Comparison of ENCODE assay signal across 22 cellular contexts in genomic region chr11:74123008-74123448, GRCh38. TPM values are rescaled to one million over a fixed set of nuclear protein-coding genes. Genes with fewer than 3 reads are reported as not detected.
DNase-seq lines count a peak whose midpoint lies in the region; ATAC-seq and TF ChIP-seq lines count a peak whose summit lies in the region.
"Had no signal": no experiment of that assay in that cellular context is flagged by ENCODE, and none has a peak within 500 bp of the region (broad histone marks: within the 10 kb centered on the region; RNA-seq: fewer than 3 reads in every experiment).

No MANE protein-coding gene starts in this region.

- POLR2A ChIA-PET in PC-3 (lab: Charles Lee; ENCODE audit: unreplicated experiment): no interaction called here
- POLR2A ChIA-PET in PC-9 (lab: Charles Lee; ENCODE audit: unreplicated experiment): interaction anchor here (0.5 kb wide), 2 partner anchors 60 to 646 kb away, joined by 3 to 6 read pairs; no protein-coding TSS in a partner anchor

- H3F3A ChIP-seq in PC-3 (ENCODE audit: low read length, unreplicated experiment): no peaks in the 10 kb centered on the region
- H3F3A ChIP-seq in PC-9 (ENCODE audit: insufficient read depth, low read depth): peaks cover 10% of the 10 kb centered on the region; the same call in 1 of the 2 replicates

- H3K27ac ChIP-seq in PC-3 (ENCODE audit: low read length): no peak overlapping the region
- H3K27ac ChIP-seq in sigmoid colon: no peak overlapping the region
- H3K27ac ChIP-seq in PC-9: no peak overlapping the region
- H3K27ac ChIP-seq: BLaER1 treated with 17β-estradiol and CSF1 and Interleukin-3, amounts not matched to agents 10 nM and 100 nM; colonic mucosa; KMS-11; upper lobe of right lung had no signal

- H3K79me2 ChIP-seq in PC-3 (ENCODE audit: low read length) (no peaks in the 10 kb centered on the region), PC-9 (ENCODE audit: low read depth) (no peaks in the 10 kb centered on the region)

- H3K36me3 ChIP-seq in PC-3 (ENCODE audit: low read depth, low read length) (peaks cover 4% of the 10 kb centered on the region; the same call in 1 of the 2 replicates), sigmoid colon (peaks cover 0 to 19% (median 5%) of the 10 kb centered on the region in 4 donors), PC-9 (ENCODE audit: low read depth) (peaks cover 8% of the 10 kb centered on the region; the same call in 1 of the 2 replicates)
- H3K36me3 ChIP-seq: colonic mucosa had no signal

- H3K4me1 ChIP-seq in PC-3 (ENCODE audit: insufficient read depth, low read length) (no peaks in the 10 kb centered on the region), sigmoid colon (no peaks in the 10 kb centered on the region), PC-9 (replicated peaks; ENCODE audit: insufficient read depth) (no peaks in the 10 kb centered on the region)
- H3K4me1 ChIP-seq: BLaER1 treated with 17β-estradiol and CSF1 and Interleukin-3, amounts not matched to agents 10 nM and 100 nM; colonic mucosa; upper lobe of right lung had no signal

- no peaks in the 10 kb centered on the region for H4K20me1 ChIP-seq in PC-3 (ENCODE audit: low read length)
- no peaks in the 10 kb centered on the region for H4K20me1 ChIP-seq in PC-9 (ENCODE audit: insufficient read depth)
- H4K20me1 ChIP-seq: BLaER1 treated with 17β-estradiol and CSF1 and Interleukin-3, amounts not matched to agents 10 nM and 100 nM had no signal

- H3K27me3 ChIP-seq in PC-3 (ENCODE audit: low read length): no peaks in the 10 kb centered on the region
- H3K27me3 ChIP-seq in sigmoid colon: no peaks in the 10 kb centered on the region
- no peaks in the 10 kb centered on the region for H3K27me3 ChIP-seq in PC-9 (ENCODE audit: insufficient read depth, low read depth)
- H3K27me3 ChIP-seq: BLaER1 treated with 17β-estradiol and CSF1 and Interleukin-3, amounts not matched to agents 10 nM and 100 nM; colonic mucosa; upper lobe of right lung had no signal

- intact Hi-C loops in PC-3 (cut with micrococcal nuclease) (loop anchor here (2.0 kb wide), 1 partner anchor 48 kb away; the partner anchor contains the start of genes C2CD3 and PPME1), sciatic nerve (cut with DNase I) (no loop called here), sigmoid colon (cut with DNase I) (no loop called here), PC-9 (cut with micrococcal nuclease; ENCODE audit: unreplicated experiment) (no loop called here)

- CTCF ChIA-PET in PC-3 (lab: Charles Lee): interaction anchor here (1.0 kb wide), 1 partner anchor 48 kb away, joined by 3 read pairs; the partner anchor contains the start of gene PPME1
- CTCF ChIA-PET in PC-9 (lab: Charles Lee): no interaction called here

- TF ChIP-seq POLR2A in sigmoid colon (IDR thresholded peaks at IDR 0.05): no peak

- DNase-seq in EL (peak; percentile 23), PC-3 (peak; percentile 16), fibroblast of pulmonary artery (ENCODE audit: low read depth) (peak; percentile 44), sciatic nerve (ENCODE audit: low spot score) (no peak), ureter (ENCODE audit: low spot score) (no peak), sigmoid colon (no peak), PC-9 (no peak)
- DNase-seq in activated CD8-positive, alpha-beta memory T cell treated with anti-CD3 and anti-CD28 coated beads, Interleukin-2, amount 50 U/mL, for 4 hours: no peak
- DNase-seq: activated CD4-positive, alpha-beta T cell treated with anti-CD3 and anti-CD28 coated beads for 1 hour; activated T-cell treated with anti-CD3 and anti-CD28 coated beads, Interleukin-2, amount 50 U/mL, for 72 hours; colonic mucosa; endodermal cell; GDM1; immature natural killer cell; NCI-H2029; NCI-H446; RPMI8226; stimulated activated CD4-positive, alpha-beta T cell treated with anti-CD3 and anti-CD28 coated beads, Interleukin-12 subunit alpha, Interleukin-12 subunit beta, amount 100 ng/mL, for 4 hours; upper lobe of right lung had no signal

- BruUV-seq in PC-3 (replicated peaks; lab: Mats Ljungman, UMichigan) (no TSS peak), PC-9 (replicated peaks; lab: Mats Ljungman, UMichigan) (no TSS peak)

- TF ChIP-seq EP300 in sigmoid colon (IDR thresholded peaks at IDR 0.05): no peak

- H3K4me2 ChIP-seq in PC-3 (ENCODE audit: low read length) (no peak overlapping the region), PC-9 (no peak overlapping the region)
- H3K4me2 ChIP-seq: BLaER1 treated with 17β-estradiol and CSF1 and Interleukin-3, amounts not matched to agents 10 nM and 100 nM; KMS-11 had no signal

- H3K9me2 ChIP-seq in PC-3 (replicated peaks; ENCODE audit: low read length): no peaks in the 10 kb centered on the region
- H3K9me2 ChIP-seq in PC-9 (ENCODE audit: insufficient read depth): no peaks in the 10 kb centered on the region

- no peak overlapping the region for H3K9ac ChIP-seq in PC-3 (ENCODE audit: low read length)
- H3K9ac ChIP-seq: BLaER1 treated with 17β-estradiol and CSF1 and Interleukin-3, amounts not matched to agents 10 nM and 100 nM; KMS-11 had no signal

- peak; percentile 66 for ATAC-seq in PC-3
- ATAC-seq in sciatic nerve: peak; percentile 82
- ATAC-seq: activated naive CD4-positive, alpha-beta T cell treated with anti-CD3 and anti-CD28 coated beads, Interleukin-2, amount 50 U/mL, for 72 hours; activated T-cell treated with anti-CD3 and anti-CD28 coated beads, Interleukin-2, amount 50 U/mL, for 72 hours; upper lobe of right lung had no signal

- no peak overlapping the region for H2AFZ ChIP-seq in PC-3 (ENCODE audit: low read length)
- H2AFZ ChIP-seq in PC-9: no peak overlapping the region

- H3K4me3 ChIP-seq in PC-3 (ENCODE audit: low read length): no peak overlapping the region
- H3K4me3 ChIP-seq in fibroblast of pulmonary artery (replicated peaks; ENCODE audit: low read depth, low read length): no peak overlapping the region
- H3K4me3 ChIP-seq in sigmoid colon: no peak overlapping the region
- no peak overlapping the region for H3K4me3 ChIP-seq in PC-9
- H3K4me3 ChIP-seq: BLaER1 treated with 17β-estradiol and CSF1 and Interleukin-3, amounts not matched to agents 10 nM and 100 nM; colonic mucosa; upper lobe of right lung had no signal

- H3K9me3 ChIP-seq in PC-3 (ENCODE audit: low read length): no peaks in the 10 kb centered on the region
- H3K9me3 ChIP-seq in sigmoid colon: no peaks in the 10 kb centered on the region
- H3K9me3 ChIP-seq in PC-9 (ENCODE audit: insufficient read depth, low read depth): no peaks in the 10 kb centered on the region
- H3K9me3 ChIP-seq: colonic mucosa, upper lobe of right lung had no signal

- peak; percentile 19; the same call in 1 of the 2 replicates for TF ChIP-seq CTCF in PC-3 (conservative IDR thresholded peaks at IDR 0.05; ENCODE audit: low read depth, low read length)
- peak; percentile 20 for TF ChIP-seq CTCF in fibroblast of pulmonary artery (IDR thresholded peaks at IDR 0.05; ENCODE audit: low read length, missing control alignments)
- no peak for TF ChIP-seq CTCF in sigmoid colon (IDR thresholded peaks at IDR 0.05)
- TF ChIP-seq CTCF in PC-9 (conservative IDR thresholded peaks at IDR 0.05): no peak

RNA-seq across cellular contexts. Expression of gene C2CD3, which starts 47.8 kb away (rescaled TPM):
- total RNA-seq in PC-3 (2014; rRNA removed) (27.3 and 32.6 TPM in 2 replicates), sciatic nerve (26.2 TPM), ureter (40.5 TPM), sigmoid colon (10 to 100 TPM; 12.1 to 29.1 (median 19.7) TPM), PC-9 (2021) (47.6 and 50.0 TPM in 2 replicates)
- 10 to 100 TPM in 1 of 3 donors, 1 to 10 TPM in 2; 6.9 to 17.2 (median 7.2) TPM for polyA plus RNA-seq in sigmoid colon

RNA-seq across cellular contexts. Expression of gene PPME1, which starts 48.1 kb away (rescaled TPM):
- total RNA-seq in PC-3 (2014; rRNA removed): 48.4 and 66.2 TPM in 2 replicates
- total RNA-seq in sciatic nerve: 41.3 TPM
- 63.2 TPM for total RNA-seq in ureter
- 10 to 100 TPM; 17.7 to 21.9 (median 19.5) TPM for total RNA-seq in sigmoid colon
- 10 to 100 TPM; 10.8 to 22.7 (median 18.7) TPM for polyA plus RNA-seq in sigmoid colon
- total RNA-seq in PC-9 (2021): 81.0 and 86.8 TPM in 2 replicates

Comparison
In these comparisons a context has a peak if more than half of its experiments do, and no peak if none do; other contexts are left out.
1. DNase-seq: peak in EL (single experiment), PC-3 (single experiment) and fibroblast of pulmonary artery (single experiment); none in sciatic nerve (single experiment), activated CD8-positive, alpha-beta memory T cell treated with anti-CD3 and anti-CD28 coated beads, Interleukin-2, amount 50 U/mL, for 4 hours (single experiment), ureter (single experiment), sigmoid colon (single experiment) and PC-9 (0 of 2).
2. CTCF ChIP-seq: peak in PC-3 (single experiment) and fibroblast of pulmonary artery (single experiment); none in sigmoid colon (0 of 4) and PC-9 (single experiment).